Comparison of ENCODE assay signal across 8 cellular contexts in genomic region chr1:112718691-112719418, GRCh38. TPM values are rescaled to one million over a fixed set of nuclear protein-coding genes. Genes with fewer than 3 reads are reported as not detected.
DNase-seq lines count a peak whose midpoint lies in the region; ATAC-seq, FAIRE-seq and TF ChIP-seq lines count a peak whose summit lies in the region.

No MANE protein-coding gene starts in this region.

- no peaks in the 10 kb centered on the region for H3K36me3 ChIP-seq in bronchial epithelial cell (ENCODE audit: control insufficient read depth, insufficient read depth, low read length)

- peak; percentile 8 to 61 for DNase-seq in SHP77 (lab: John Stamatoyannopoulos, UW)
- no peak for DNase-seq in SHP77 treated with DMSO at 0.1 percent for 48 hours (lab: John Stamatoyannopoulos, UW)
- DNase-seq in NCI-H2171 treated with DMSO at 0.1 percent for 48 hours (lab: John Stamatoyannopoulos, UW) = peak; percentile 68
- peak; percentile 61 for DNase-seq in activated CD4-positive, CD25-positive, alpha-beta regulatory T cell treated with anti-CD3 and anti-CD28 coated beads, Interleukin-2, amount 50 U/mL, for 16 hours (ENCODE audit: low read depth, low spot score)
- peak; percentile 42 for DNase-seq in bronchial epithelial cell (ENCODE audit: low read depth)
- peak; percentile 80 for DNase-seq in kidney tubule cell (ENCODE audit: low spot score)
- DNase-seq in stimulated activated CD4-positive, alpha-beta T cell treated with anti-CD3 and anti-CD28 coated beads, Interleukin-1b, Interleukin-23, amount 100 ng/mL, for 4 hours (ENCODE audit: low read depth in 2 of 2) = peak; percentile 64 to 77

- ATAC-seq in GM18907 (IDR thresholded peaks at IDR 0.05; ENCODE audit: unreplicated experiment) = no peak

- no peaks in the 10 kb centered on the region for H3K27me3 ChIP-seq in bronchial epithelial cell (ENCODE audit: control insufficient read depth, insufficient read depth, low read length)

- no peak overlapping the region for H3K4me3 ChIP-seq in bronchial epithelial cell (ENCODE audit: low read depth, low read length)

- FAIRE-seq in bronchial epithelial cell (lab: Jason Lieb, UNC) = no peak

- TF ChIP-seq CTCF in bronchial epithelial cell (IDR thresholded peaks at IDR 0.05; ENCODE audit: insufficient read depth, low read length, severe bottlenecking) = peak; percentile 95

RNA-seq across cellular contexts. Expression of gene PPM1J, which starts 3.7 kb away (rescaled TPM):
- total RNA-seq in bronchial epithelial cell = 4.0 and 4.5 TPM in 2 replicates

RNA-seq across cellular contexts. Expression of gene RHOC, which starts 11.9 kb away (rescaled TPM):
- 420 and 469 TPM in 2 replicates for total RNA-seq in bronchial epithelial cell

RNA-seq across cellular contexts. Expression of gene MOV10, which starts 44.4 kb away (rescaled TPM):
- 10.3 and 23.4 TPM in 2 replicates for total RNA-seq in bronchial epithelial cell
